In the genomic region with DNA sequence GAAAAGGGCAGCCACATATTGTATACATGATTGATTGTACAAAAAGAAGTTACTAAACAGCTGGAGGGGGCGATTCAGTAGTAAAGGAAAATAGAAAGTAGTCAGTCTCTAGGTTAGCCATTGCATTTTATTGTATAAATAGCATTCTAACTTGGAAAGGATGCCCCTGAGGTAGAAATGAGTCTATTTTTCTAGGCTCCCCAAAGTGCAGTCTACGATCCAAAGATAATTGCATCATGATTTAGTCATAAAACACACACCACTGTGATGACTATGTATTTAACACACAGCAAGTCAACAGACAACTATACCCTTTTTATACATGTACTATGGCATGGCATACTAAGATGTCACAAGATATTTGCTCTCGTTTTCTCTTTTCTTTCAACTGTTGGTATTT, we compare ENCODE assay signal across 16 cellular contexts.
A peak's percentile ranks its signal among the peaks of the same experiment; 100 is the strongest.
DNase-seq lines count a peak whose midpoint lies in the region; ATAC-seq and TF ChIP-seq lines count a peak whose summit lies in the region.
"Had no signal": no experiment of that assay in that cellular context is flagged by ENCODE, and none has a peak within 500 bp of the region (broad histone marks: within the 10 kb centered on the region; RNA-seq: fewer than 3 reads in every experiment).

No MANE protein-coding gene starts in this region.

- H3K27me3 ChIP-seq in PC-9 (ENCODE audit: insufficient read depth, low read depth), result no peaks in the 10 kb centered on the region
- H3K27me3 ChIP-seq: pancreas, SJSA1, upper lobe of left lung had no signal

- H3K27me3 Mint-ChIP-seq in HFFc6 (ENCODE audit: insufficient read depth), result no peaks in the 10 kb centered on the region; the same call in 1 of the 2 replicates

- H3K4me3 ChIP-seq in PC-9, result no peak overlapping the region
- H3K4me3 ChIP-seq in epithelial cell of esophagus (ENCODE audit: low read length), result no peak overlapping the region
- H3K4me3 ChIP-seq: pancreas, SJSA1, upper lobe of left lung had no signal

- H3K36me3 Mint-ChIP-seq in HFFc6 (ENCODE audit: low read depth), result peaks cover 13% of the 10 kb centered on the region; the same call in 1 of the 2 replicates
- H3K36me3 Mint-ChIP-seq: memory B cell had no signal

- H3K4me2 ChIP-seq in PC-9, result peak overlapping the region; percentile 37

- H3K79me2 ChIP-seq in PC-9 (ENCODE audit: low read depth), result no peaks in the 10 kb centered on the region

- BruUV-seq in PC-9 (replicated peaks; lab: Mats Ljungman, UMichigan), result no TSS peak

- H2AFZ ChIP-seq in PC-9, result peak overlapping the region; percentile 57; the same call in 1 of the 2 replicates

- H3K4me1 ChIP-seq in PC-9 (replicated peaks; ENCODE audit: insufficient read depth), result peaks cover 11% of the 10 kb centered on the region; the same call in 1 of the 2 replicates
- H3K4me1 ChIP-seq: pancreas, SJSA1, upper lobe of left lung had no signal

- peak; percentile 62 for DNase-seq in HFFc6
- DNase-seq in PC-9, result no peak
- DNase-seq in epithelial cell of esophagus (ENCODE audit: low read depth), result peak; percentile 79
- DNase-seq in sciatic nerve (ENCODE audit: low spot score), result no peak
- DNase-seq in effector CD4-positive, alpha-beta T cell, result no peak
- no peak for DNase-seq in NCI-H2029 (lab: John Stamatoyannopoulos, UW)
- no peak for DNase-seq in stimulated activated CD4-positive, alpha-beta T cell treated with anti-CD3 and anti-CD28 coated beads, Interleukin-15, amount 100 ng/mL, for 24 hours
- DNase-seq: amygdala; effector memory CD4-positive, alpha-beta T cell; MM.1S; NCI-H510A treated with DMSO at 0.1 percent for 48 hours; pancreas; upper lobe of left lung had no signal

- H3K9me2 ChIP-seq in PC-9 (ENCODE audit: insufficient read depth), result no peaks in the 10 kb centered on the region

- CTCF ChIA-PET in PC-9 (lab: Charles Lee), result no interaction called here

- peak overlapping the region; percentile 55 for H3K4me3 Mint-ChIP-seq in HFFc6
- H3K4me3 Mint-ChIP-seq: memory B cell had no signal

- H3K27ac Mint-ChIP-seq in HFFc6, result peak overlapping the region; percentile 78
- H3K27ac Mint-ChIP-seq: memory B cell had no signal

- TF ChIP-seq CTCF in HFFc6 (IDR thresholded peaks at IDR 0.05), result no peak
- TF ChIP-seq CTCF in PC-9 (conservative IDR thresholded peaks at IDR 0.05), result no peak
- no peak for TF ChIP-seq CTCF in epithelial cell of esophagus (IDR thresholded peaks at IDR 0.05; ENCODE audit: insufficient read depth, low read depth, low read length, missing control alignments)

- H3K9me3 ChIP-seq in PC-9 (ENCODE audit: insufficient read depth, low read depth), result no peaks in the 10 kb centered on the region
- H3K9me3 ChIP-seq: pancreas, SJSA1, upper lobe of left lung had no signal

- no peaks in the 10 kb centered on the region for H3F3A ChIP-seq in PC-9 (ENCODE audit: insufficient read depth, low read depth)

- intact Hi-C loops in PC-9 (cut with micrococcal nuclease; ENCODE audit: unreplicated experiment), result no loop called here
- intact Hi-C loops in sciatic nerve (cut with DNase I), result no loop called here

- POLR2A ChIA-PET in PC-9 (lab: Charles Lee; ENCODE audit: unreplicated experiment), result no interaction called here

- peaks cover 59% of the 10 kb centered on the region for H3K4me1 Mint-ChIP-seq in HFFc6 (ENCODE audit: low read depth)
- H3K4me1 Mint-ChIP-seq: memory B cell had no signal

- H4K20me1 ChIP-seq in PC-9 (ENCODE audit: insufficient read depth), result no peaks in the 10 kb centered on the region

- no peaks in the 10 kb centered on the region for H3K36me3 ChIP-seq in PC-9 (ENCODE audit: low read depth)
- H3K36me3 ChIP-seq: pancreas, SJSA1 had no signal

- peak overlapping the region; percentile 16; the same call in 1 of the 2 replicates for H3K27ac ChIP-seq in PC-9
- H3K27ac ChIP-seq: pancreas, SJSA1, upper lobe of left lung had no signal

- ATAC-seq in sciatic nerve (peak; percentile 27), HG02884 (IDR thresholded peaks at IDR 0.05; ENCODE audit: unreplicated experiment) (no peak)
- ATAC-seq: pancreas had no signal

- no peaks in the 10 kb centered on the region for H3K9me3 Mint-ChIP-seq in HFFc6

Comparison
In these comparisons a context has a peak if more than half of its experiments do, and no peak if none do; other contexts are left out.
1. DNase-seq: peak in HFFc6 (single experiment) and epithelial cell of esophagus (single experiment); none in PC-9 (0 of 2), sciatic nerve (single experiment), effector CD4-positive, alpha-beta T cell (single experiment), NCI-H2029 (single experiment) and stimulated activated CD4-positive, alpha-beta T cell treated with anti-CD3 and anti-CD28 coated beads, Interleukin-15, amount 100 ng/mL, for 24 hours (single experiment).